ENCODE assay signal across 1 cellular context in genomic region chr12:30696486-30696885, GRCh38.
TF ChIP-seq lines count a peak whose summit lies in the region.

No MANE protein-coding gene starts in this region.

TF ChIP-seq in H1, 55 proteins besides CTCF, POLR2A, EP300 and RAD21 (continued from another document):
- TF ChIP-seq EZH2 (IDR thresholded peaks at IDR 0.05; ENCODE audit: low read depth, low read length, severe bottlenecking), result no peak
